ENCODE assay signal across 2 cellular contexts in the genomic region with DNA sequence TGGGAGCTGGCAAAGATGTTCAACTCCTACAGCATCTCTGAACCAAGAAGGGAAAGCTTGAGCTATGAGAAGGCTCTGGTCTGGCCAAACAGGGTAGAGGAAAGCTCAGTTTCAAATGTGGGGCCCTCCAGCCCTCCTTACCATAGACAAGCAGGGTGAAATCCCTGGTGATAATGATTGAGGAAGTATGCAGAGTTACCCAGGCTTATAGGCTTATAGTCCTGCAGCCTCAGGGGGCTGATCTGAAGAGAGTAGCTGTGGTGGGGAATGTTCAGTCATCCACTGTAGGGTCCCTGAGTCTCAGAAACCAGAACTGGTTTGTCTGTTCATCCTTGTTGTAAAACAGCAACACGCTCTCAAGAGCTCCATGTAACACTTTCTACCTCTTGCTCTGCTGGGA.
TF ChIP-seq lines count a peak whose summit lies in the region.

No MANE protein-coding gene starts in this region.

TF ChIP-seq in GM12878, 131 proteins besides CTCF, POLR2A, EP300 and RAD21:
- TF ChIP-seq SREBF1 (IDR thresholded peaks at IDR 0.05; ENCODE audit: low read length) (no peak), MEF2B (IDR thresholded peaks at IDR 0.05; ENCODE audit: partially characterized antibody, poor library complexity, severe bottlenecking) (peak; percentile 62), POU2F2 (IDR thresholded peaks at IDR 0.05; ENCODE audit: borderline replicate concordance, low read depth, low read length) (peak; percentile 34; the same call in 1 of the 3 replicates), IKZF1 (conservative IDR thresholded peaks at IDR 0.05) (peak; percentile 28; the same call in 1 of the 2 replicates), TBL1XR1 (IDR thresholded peaks at IDR 0.05; ENCODE audit: low read depth, low read length) (no peak), SMAD1 (IDR thresholded peaks at IDR 0.05; ENCODE audit: low read depth, partially characterized antibody) (no peak), MAX (IDR thresholded peaks at IDR 0.05; ENCODE audit: low read depth, low read length) (no peak)
- TF ChIP-seq, protein P1, sequence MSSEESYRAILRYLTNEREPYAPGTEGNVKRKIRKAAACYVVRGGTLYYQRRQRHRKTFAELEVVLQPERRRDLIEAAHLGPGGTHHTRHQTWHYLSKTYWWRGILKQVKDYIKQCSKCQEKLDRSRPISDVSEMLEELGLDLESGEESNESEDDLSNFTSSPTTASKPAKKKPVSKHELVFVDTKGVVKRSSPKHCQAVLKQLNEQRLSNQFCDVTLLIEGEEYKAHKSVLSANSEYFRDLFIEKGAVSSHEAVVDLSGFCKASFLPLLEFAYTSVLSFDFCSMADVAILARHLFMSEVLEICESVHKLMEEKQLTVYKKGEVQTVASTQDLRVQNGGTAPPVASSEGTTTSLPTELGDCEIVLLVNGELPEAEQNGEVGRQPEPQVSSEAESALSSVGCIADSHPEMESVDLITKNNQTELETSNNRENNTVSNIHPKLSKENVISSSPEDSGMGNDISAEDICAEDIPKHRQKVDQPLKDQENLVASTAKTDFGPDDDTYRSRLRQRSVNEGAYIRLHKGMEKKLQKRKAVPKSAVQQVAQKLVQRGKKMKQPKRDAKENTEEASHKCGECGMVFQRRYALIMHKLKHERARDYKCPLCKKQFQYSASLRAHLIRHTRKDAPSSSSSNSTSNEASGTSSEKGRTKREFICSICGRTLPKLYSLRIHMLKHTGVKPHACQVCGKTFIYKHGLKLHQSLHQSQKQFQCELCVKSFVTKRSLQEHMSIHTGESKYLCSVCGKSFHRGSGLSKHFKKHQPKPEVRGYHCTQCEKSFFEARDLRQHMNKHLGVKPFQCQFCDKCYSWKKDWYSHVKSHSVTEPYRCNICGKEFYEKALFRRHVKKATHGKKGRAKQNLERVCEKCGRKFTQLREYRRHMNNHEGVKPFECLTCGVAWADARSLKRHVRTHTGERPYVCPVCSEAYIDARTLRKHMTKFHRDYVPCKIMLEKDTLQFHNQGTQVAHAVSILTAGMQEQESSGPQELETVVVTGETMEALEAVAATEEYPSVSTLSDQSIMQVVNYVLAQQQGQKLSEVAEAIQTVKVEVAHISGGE (CRISPR knock-in tag; IDR thresholded peaks at IDR 0.05) = no peak

TF ChIP-seq in SK-N-SH treated with all-trans-retinoic acid at 6 μM for 48 hours, 23 proteins besides CTCF, POLR2A, EP300 and RAD21:
- no peak for TF ChIP-seq TCF4 (CRISPR knock-in tag; IDR thresholded peaks at IDR 0.05; ENCODE audit: borderline replicate concordance)
- TF ChIP-seq, protein P2, sequence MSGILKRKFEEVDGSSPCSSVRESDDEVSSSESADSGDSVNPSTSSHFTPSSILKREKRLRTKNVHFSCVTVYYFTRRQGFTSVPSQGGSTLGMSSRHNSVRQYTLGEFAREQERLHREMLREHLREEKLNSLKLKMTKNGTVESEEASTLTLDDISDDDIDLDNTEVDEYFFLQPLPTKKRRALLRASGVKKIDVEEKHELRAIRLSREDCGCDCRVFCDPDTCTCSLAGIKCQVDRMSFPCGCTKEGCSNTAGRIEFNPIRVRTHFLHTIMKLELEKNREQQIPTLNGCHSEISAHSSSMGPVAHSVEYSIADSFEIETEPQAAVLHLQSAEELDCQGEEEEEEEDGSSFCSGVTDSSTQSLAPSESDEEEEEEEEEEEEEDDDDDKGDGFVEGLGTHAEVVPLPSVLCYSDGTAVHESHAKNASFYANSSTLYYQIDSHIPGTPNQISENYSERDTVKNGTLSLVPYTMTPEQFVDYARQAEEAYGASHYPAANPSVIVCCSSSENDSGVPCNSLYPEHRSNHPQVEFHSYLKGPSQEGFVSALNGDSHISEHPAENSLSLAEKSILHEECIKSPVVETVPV (CRISPR knock-in tag; IDR thresholded peaks at IDR 0.05) = no peak
- TF ChIP-seq ZNF8 (CRISPR knock-in tag; IDR thresholded peaks at IDR 0.05) = no peak
- TF ChIP-seq POU6F1 (CRISPR knock-in tag; IDR thresholded peaks at IDR 0.05; ENCODE audit: borderline replicate concordance, low read depth) = no peak
- TF ChIP-seq OSR1 (CRISPR knock-in tag; IDR thresholded peaks at IDR 0.05) = no peak
- no peak for TF ChIP-seq ISL1 (CRISPR knock-in tag; IDR thresholded peaks at IDR 0.05)
- no peak for TF ChIP-seq ZFP30 (CRISPR knock-in tag; IDR thresholded peaks at IDR 0.05)
- TF ChIP-seq, protein P3, sequence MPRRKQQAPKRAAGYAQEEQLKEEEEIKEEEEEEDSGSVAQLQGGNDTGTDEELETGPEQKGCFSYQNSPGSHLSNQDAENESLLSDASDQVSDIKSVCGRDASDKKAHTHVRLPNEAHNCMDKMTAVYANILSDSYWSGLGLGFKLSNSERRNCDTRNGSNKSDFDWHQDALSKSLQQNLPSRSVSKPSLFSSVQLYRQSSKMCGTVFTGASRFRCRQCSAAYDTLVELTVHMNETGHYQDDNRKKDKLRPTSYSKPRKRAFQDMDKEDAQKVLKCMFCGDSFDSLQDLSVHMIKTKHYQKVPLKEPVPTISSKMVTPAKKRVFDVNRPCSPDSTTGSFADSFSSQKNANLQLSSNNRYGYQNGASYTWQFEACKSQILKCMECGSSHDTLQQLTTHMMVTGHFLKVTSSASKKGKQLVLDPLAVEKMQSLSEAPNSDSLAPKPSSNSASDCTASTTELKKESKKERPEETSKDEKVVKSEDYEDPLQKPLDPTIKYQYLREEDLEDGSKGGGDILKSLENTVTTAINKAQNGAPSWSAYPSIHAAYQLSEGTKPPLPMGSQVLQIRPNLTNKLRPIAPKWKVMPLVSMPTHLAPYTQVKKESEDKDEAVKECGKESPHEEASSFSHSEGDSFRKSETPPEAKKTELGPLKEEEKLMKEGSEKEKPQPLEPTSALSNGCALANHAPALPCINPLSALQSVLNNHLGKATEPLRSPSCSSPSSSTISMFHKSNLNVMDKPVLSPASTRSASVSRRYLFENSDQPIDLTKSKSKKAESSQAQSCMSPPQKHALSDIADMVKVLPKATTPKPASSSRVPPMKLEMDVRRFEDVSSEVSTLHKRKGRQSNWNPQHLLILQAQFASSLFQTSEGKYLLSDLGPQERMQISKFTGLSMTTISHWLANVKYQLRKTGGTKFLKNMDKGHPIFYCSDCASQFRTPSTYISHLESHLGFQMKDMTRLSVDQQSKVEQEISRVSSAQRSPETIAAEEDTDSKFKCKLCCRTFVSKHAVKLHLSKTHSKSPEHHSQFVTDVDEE (CRISPR knock-in tag; IDR thresholded peaks at IDR 0.05) = no peak
- no peak for TF ChIP-seq PATZ1 (CRISPR knock-in tag; IDR thresholded peaks at IDR 0.05; ENCODE audit: borderline replicate concordance)
- no peak for TF ChIP-seq TOX (CRISPR knock-in tag; IDR thresholded peaks at IDR 0.05; ENCODE audit: borderline replicate concordance)
- TF ChIP-seq ESRRG (CRISPR knock-in tag; IDR thresholded peaks at IDR 0.05) = no peak
- no peak for TF ChIP-seq ARNTL (CRISPR knock-in tag; IDR thresholded peaks at IDR 0.05; ENCODE audit: borderline replicate concordance, low read depth)
- no peak for TF ChIP-seq ZFP3 (CRISPR knock-in tag; IDR thresholded peaks at IDR 0.05)
- no peak for TF ChIP-seq PPARA (CRISPR knock-in tag; IDR thresholded peaks at IDR 0.05; ENCODE audit: borderline replicate concordance)
- no peak for TF ChIP-seq GLIS3 (CRISPR knock-in tag; IDR thresholded peaks at IDR 0.05)
- TF ChIP-seq ZC3H10 (CRISPR knock-in tag; IDR thresholded peaks at IDR 0.05) = no peak
- TF ChIP-seq CSDC2 (CRISPR knock-in tag; IDR thresholded peaks at IDR 0.05) = no peak
- TF ChIP-seq BACH2 (CRISPR knock-in tag; IDR thresholded peaks at IDR 0.05; ENCODE audit: borderline replicate concordance) = no peak
- no peak for TF ChIP-seq ZNF565 (CRISPR knock-in tag; conservative IDR thresholded peaks at IDR 0.05; ENCODE audit: low read depth)
- no peak for TF ChIP-seq RARB (CRISPR knock-in tag; IDR thresholded peaks at IDR 0.05)
